Comparison of ENCODE assay signal across 8 cellular contexts in genomic region chr17:7403043-7403901, GRCh38. TPM values are rescaled to one million over a fixed set of nuclear protein-coding genes. Genes with fewer than 3 reads are reported as not detected.
DNase-seq lines count a peak whose midpoint lies in the region; ATAC-seq and TF ChIP-seq lines count a peak whose summit lies in the region.

No MANE protein-coding gene starts in this region.

- no peaks in the 10 kb centered on the region for H3K27me3 ChIP-seq in HCT116 (ENCODE audit: insufficient read depth, low read length)

- H2AFZ ChIP-seq in HCT116 (ENCODE audit: low read depth, low read length, poor library complexity, severe bottlenecking): no peak overlapping the region

- no peaks in the 10 kb centered on the region for H3K27me3 Mint-ChIP-seq in mesothelial cell of epicardium (ENCODE audit: low read depth)
- H3K27me3 Mint-ChIP-seq in type B pancreatic cell: peaks cover 4% of the 10 kb centered on the region

- no peaks in the 10 kb centered on the region for H3K9me3 ChIP-seq in HCT116 (ENCODE audit: control insufficient read depth in 1 of 2, insufficient read depth in 1 of 2, low read depth in 1 of 2, low read length in 2 of 2)

- H3K4me3 ChIP-seq in HCT116 (replicated peaks in 1 of 2; ENCODE audit: low read depth in 1 of 2, low read length in 2 of 2): peak overlapping the region; percentile 61 to 83

- peak overlapping the region; percentile 87 for H3K4me3 Mint-ChIP-seq in mesothelial cell of epicardium
- H3K4me3 Mint-ChIP-seq in type B pancreatic cell: peak overlapping the region; percentile 94

- H4K20me1 ChIP-seq in HCT116 (ENCODE audit: insufficient read depth): no peaks in the 10 kb centered on the region

- TF ChIP-seq POLR2A in HCT116 (IDR thresholded peaks at IDR 0.05; ENCODE audit: borderline replicate concordance, extremely low read depth, insufficient read depth, insufficient read length): no peak

- no peaks in the 10 kb centered on the region for H3K9me2 ChIP-seq in HCT116 (ENCODE audit: insufficient read depth)

- peak overlapping the region; percentile 81 for H3K4me2 ChIP-seq in HCT116 (ENCODE audit: low read length)

- peak overlapping the region; percentile 91 for H3K27ac Mint-ChIP-seq in mesothelial cell of epicardium
- peak overlapping the region; percentile 96 for H3K27ac Mint-ChIP-seq in type B pancreatic cell

- TF ChIP-seq CTCF in HCT116 (IDR thresholded peaks at IDR 0.05 in 2 of 3, conservative IDR thresholded peaks at IDR 0.05 in 1 of 3; ENCODE audit: borderline replicate concordance in 1 of 3, insufficient read depth in 1 of 3, low read depth in 2 of 3, low read length in 2 of 3): no peak
- no peak for TF ChIP-seq CTCF in mesothelial cell of epicardium (IDR thresholded peaks at IDR 0.05; ENCODE audit: unreplicated experiment)
- TF ChIP-seq CTCF in type B pancreatic cell (conservative IDR thresholded peaks at IDR 0.05): no peak

- no peaks in the 10 kb centered on the region for H3K9me3 Mint-ChIP-seq in mesothelial cell of epicardium
- H3K9me3 Mint-ChIP-seq in type B pancreatic cell: no peaks in the 10 kb centered on the region

- peak overlapping the region; percentile 70 for H3K27ac ChIP-seq in HCT116 (ENCODE audit: low read depth, low read length)

- DNase-seq in AG20443 (ENCODE audit: low spot score) (peak; percentile 78), HCT116 (ENCODE audit: low read depth, low spot score) (peak; percentile 62), SW 1271 (lab: John Stamatoyannopoulos, UW) (peak; percentile 84 to 87), mesothelial cell of epicardium (ENCODE audit: low spot score in 2 of 2, unreplicated experiment in 2 of 2) (no peak), type B pancreatic cell (ENCODE audit: extremely low spot score, unreplicated experiment) (no peak), SKM-1 (lab: John Stamatoyannopoulos, UW; ENCODE audit: unreplicated experiment) (no peak)
- DNase-seq in effector CD4-positive, alpha-beta T cell: peak; percentile 19

- POLR2A ChIA-PET in HCT116 (lab: Charles Lee): interaction anchor here (0.6 to 2.3 kb wide), 26 partner anchors 9 to 742 kb away, joined by 3 to 33 read pairs (median 3); partner anchors contain the start of genes ACAP1, MPDU1, NAA38 and PLSCR3

- BruUV-seq in HCT116 (replicated peaks; lab: Mats Ljungman, UMichigan): TSS peak; percentile 88

- H3K36me3 ChIP-seq in HCT116 (ENCODE audit: control insufficient read depth in 1 of 2, insufficient read depth in 2 of 2, low read length in 2 of 2): no peaks in the 10 kb centered on the region

- intact Hi-C loops in HCT116 (cut with micrococcal nuclease): no loop called here

- CTCF ChIA-PET in HCT116 (lab: Charles Lee): interaction anchor here (0.6 to 1.4 kb wide), 9 partner anchors 9 to 439 kb away, joined by 3 to 20 read pairs (median 4); partner anchors contain the start of genes PLSCR3, TMEM102, TMEM95 and TNK1

- RAD21 ChIA-PET in HCT116 (lab: Charles Lee; ENCODE audit: low non-redundant PET in 1 of 2, low total read pairs in 2 of 2, uncharacterized antibody in 2 of 2, unreplicated experiment in 2 of 2): interaction anchor here (0.5 to 1.3 kb wide), 4 partner anchors 9 to 74 kb away, joined by 3 to 4 read pairs (median 3); partner anchors contain the start of genes NEURL4 (in 1 of the 2) and PLSCR3 (in 1 of the 2)

- H3K36me3 Mint-ChIP-seq in mesothelial cell of epicardium (peaks cover 6% of the 10 kb centered on the region), type B pancreatic cell (no peaks in the 10 kb centered on the region)

- H3K9ac ChIP-seq in HCT116 (ENCODE audit: low read length): peak overlapping the region; percentile 69

- no peak for TF ChIP-seq RAD21 in HCT116 (IDR thresholded peaks at IDR 0.05; ENCODE audit: low read depth)

- peaks cover 33 to 48% of the 10 kb centered on the region in 2 experiments for H3K4me1 ChIP-seq in HCT116 (ENCODE audit: control insufficient read depth in 1 of 2, insufficient read depth in 2 of 2, low read length in 2 of 2)

- H3K4me1 Mint-ChIP-seq in mesothelial cell of epicardium: peaks cover 23% of the 10 kb centered on the region
- H3K4me1 Mint-ChIP-seq in type B pancreatic cell (ENCODE audit: unreplicated experiment): peaks cover 14% of the 10 kb centered on the region

- peaks cover 8% of the 10 kb centered on the region for H3K79me2 ChIP-seq in HCT116 (ENCODE audit: insufficient read depth, low read length)

- peak; percentile 58 for ATAC-seq in HCT116
- ATAC-seq in GM18511 (IDR thresholded peaks at IDR 0.05; ENCODE audit: unreplicated experiment): no peak

TF ChIP-seq in HCT116, 20 proteins besides CTCF, POLR2A, EP300 and RAD21:
- TF ChIP-seq TCF7L2 (IDR thresholded peaks at IDR 0.05; ENCODE audit: borderline replicate concordance, extremely low read depth, insufficient read depth, insufficient read length) (no peak), ZFX (IDR thresholded peaks at IDR 0.05) (peak; percentile 28; the same call in 1 of the 2 replicates), SIN3A (IDR thresholded peaks at IDR 0.05; ENCODE audit: low read depth) (peak; percentile 71; the same call in 1 of the 2 replicates)
TF ChIP-seq in HCT116: peak in this region for 2.

RNA-seq across cellular contexts. Expression of gene TMEM256, which starts 0.6 kb away (rescaled TPM):
- total RNA-seq in HCT116 (2021; ENCODE audit: unreplicated experiment) (110 TPM), mesothelial cell of epicardium (65.7 to 78.3 TPM (median 69.4 TPM) in 3 replicates), type B pancreatic cell (ENCODE audit: low replicate concordance) (89.8 and 90.3 TPM in 2 replicates)
- 152 and 197 TPM in 2 replicates for polyA plus RNA-seq in HCT116 (2012)

RNA-seq across cellular contexts. Expression of gene NLGN2, which starts 4.4 kb away (rescaled TPM):
- 60.5 TPM for total RNA-seq in HCT116 (2021; ENCODE audit: unreplicated experiment)
- polyA plus RNA-seq in HCT116 (2012): 45.2 and 50.6 TPM in 2 replicates
- 88.0 to 97.5 TPM (median 90.8 TPM) in 3 replicates for total RNA-seq in mesothelial cell of epicardium
- 15.0 and 68.4 TPM in 2 replicates for total RNA-seq in type B pancreatic cell (ENCODE audit: low replicate concordance)

RNA-seq across cellular contexts. Expression of gene PLSCR3, which starts 8.9 kb away (rescaled TPM):
- total RNA-seq in HCT116 (2021; ENCODE audit: unreplicated experiment): 43.8 TPM
- 34.9 and 41.7 TPM in 2 replicates for polyA plus RNA-seq in HCT116 (2012)
- 67.4 to 69.3 TPM (median 68.4 TPM) in 3 replicates for total RNA-seq in mesothelial cell of epicardium
- total RNA-seq in type B pancreatic cell (ENCODE audit: low replicate concordance): 39.8 and 55.8 TPM in 2 replicates

RNA-seq across cellular contexts. Expression of gene SPEM1, which starts 16.9 kb away (rescaled TPM):
- total RNA-seq in HCT116 (2021; ENCODE audit: unreplicated experiment): 0.32 TPM
- 0.11 and 0.21 TPM in 2 replicates for polyA plus RNA-seq in HCT116 (2012)
- 0.38 TPM in 1 of 3 replicates, not detected in the others for total RNA-seq in mesothelial cell of epicardium
- total RNA-seq in type B pancreatic cell (ENCODE audit: low replicate concordance): 0.31 TPM in 1 of 2 replicates, not detected in the other

RNA-seq across cellular contexts. Expression of gene SPEM2, which starts 22.1 kb away (rescaled TPM):
- not detected for total RNA-seq in HCT116 (2021; ENCODE audit: unreplicated experiment)
- polyA plus RNA-seq in HCT116 (2012): 0.07 and 0.12 TPM in 2 replicates
- total RNA-seq in mesothelial cell of epicardium: not detected in 3 replicates
- total RNA-seq in type B pancreatic cell (ENCODE audit: low replicate concordance): not detected in 2 replicates

Comparison
In these comparisons a context has a peak if more than half of its experiments do, and no peak if none do; other contexts are left out.
1. DNase-seq: peak in AG20443 (single experiment), HCT116 (single experiment), SW 1271 (2 of 2) and effector CD4-positive, alpha-beta T cell (single experiment); none in mesothelial cell of epicardium (0 of 2), type B pancreatic cell (single experiment) and SKM-1 (single experiment).